1 cellular context compared by ENCODE assay signal in genomic region chr15:41659855-41660234, GRCh38.
TF ChIP-seq lines count a peak whose summit lies in the region.

No MANE protein-coding gene starts in this region.

TF ChIP-seq in HCT116, 20 proteins besides CTCF, POLR2A, EP300 and RAD21 (continued from another document):
- TF ChIP-seq, protein P1, sequence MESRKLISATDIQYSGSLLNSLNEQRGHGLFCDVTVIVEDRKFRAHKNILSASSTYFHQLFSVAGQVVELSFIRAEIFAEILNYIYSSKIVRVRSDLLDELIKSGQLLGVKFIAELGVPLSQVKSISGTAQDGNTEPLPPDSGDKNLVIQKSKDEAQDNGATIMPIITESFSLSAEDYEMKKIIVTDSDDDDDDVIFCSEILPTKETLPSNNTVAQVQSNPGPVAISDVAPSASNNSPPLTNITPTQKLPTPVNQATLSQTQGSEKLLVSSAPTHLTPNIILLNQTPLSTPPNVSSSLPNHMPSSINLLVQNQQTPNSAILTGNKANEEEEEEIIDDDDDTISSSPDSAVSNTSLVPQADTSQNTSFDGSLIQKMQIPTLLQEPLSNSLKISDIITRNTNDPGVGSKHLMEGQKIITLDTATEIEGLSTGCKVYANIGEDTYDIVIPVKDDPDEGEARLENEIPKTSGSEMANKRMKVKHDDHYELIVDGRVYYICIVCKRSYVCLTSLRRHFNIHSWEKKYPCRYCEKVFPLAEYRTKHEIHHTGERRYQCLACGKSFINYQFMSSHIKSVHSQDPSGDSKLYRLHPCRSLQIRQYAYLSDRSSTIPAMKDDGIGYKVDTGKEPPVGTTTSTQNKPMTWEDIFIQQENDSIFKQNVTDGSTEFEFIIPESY (IDR thresholded peaks at IDR 0.05; ENCODE audit: extremely low read depth, insufficient replicate concordance, low read length) = no peak
- TF ChIP-seq MAX (IDR thresholded peaks at IDR 0.05) (no peak), EGR1 (IDR thresholded peaks at IDR 0.05; ENCODE audit: low read depth) (no peak)
